Comparison of ENCODE assay signal across 8 cellular contexts in genomic region chr5:181267291-181267904, GRCh38. TPM values are rescaled to one million over a fixed set of nuclear protein-coding genes. Genes with fewer than 3 reads are reported as not detected.
DNase-seq lines count a peak whose midpoint lies in the region; ATAC-seq and TF ChIP-seq lines count a peak whose summit lies in the region.
"Not testable (repeated sequence)": the region's sequence is repeated elsewhere in the genome, so short reads cannot be mapped to it uniquely, and the experiment has no call there.

No MANE protein-coding gene starts in this region.

- H3K27ac ChIP-seq in HUES48 (ENCODE audit: low read depth, low read length) (peak overlapping the region; percentile 82), hepatocyte (peak overlapping the region; percentile 83)
- not testable (repeated sequence) for H3K27ac ChIP-seq in RWPE2 (ENCODE audit: poor library complexity, severe bottlenecking); mesendoderm (ENCODE audit: low read depth, low read length)

- peaks cover 22% of the 10 kb centered on the region for H3K36me3 Mint-ChIP-seq in MCF 10A (ENCODE audit: insufficient read depth, unreplicated experiment)

- H3K9me3 ChIP-seq in ES-I3 (ENCODE audit: control insufficient read depth, insufficient read depth, low read length); HUES48 (ENCODE audit: control insufficient read depth, insufficient read depth, low read length); RWPE2 (ENCODE audit: severe bottlenecking); hepatocyte (ENCODE audit: low read depth): not testable (repeated sequence)

- H2AFZ ChIP-seq in hepatocyte = peak overlapping the region; percentile 50

- H3K27me3 Mint-ChIP-seq in MCF 10A (ENCODE audit: insufficient read depth, unreplicated experiment) = not testable (repeated sequence)

- in situ Hi-C loops in ACHN (cut with HindIII; ENCODE audit: low pct_ligation_motif_present, low pct_unique_long_range_greater_than_20kb, low sequenced_read_pairs) = not testable (repeated sequence)

- H4K20me1 ChIP-seq in hepatocyte (ENCODE audit: insufficient read depth, poor library complexity, severe bottlenecking) = not testable (repeated sequence)

- not testable (repeated sequence) for H2BK120ac ChIP-seq in mesendoderm (ENCODE audit: low read depth, low read length)

- H3K9ac ChIP-seq in ES-I3 (ENCODE audit: low read depth, low read length) (peak overlapping the region; percentile 36; the same call in 1 of the 2 replicates), HUES48 (ENCODE audit: low read depth, low read length) (peak overlapping the region; percentile 44; the same call in 1 of the 2 replicates)
- not testable (repeated sequence) for H3K9ac ChIP-seq in mesendoderm (ENCODE audit: low read length)

- not testable (repeated sequence) for H3K9me2 ChIP-seq in hepatocyte (replicated peaks; ENCODE audit: insufficient read depth)

- intact Hi-C loops in MCF 10A (cut with micrococcal nuclease) = not testable (repeated sequence)

- not testable (repeated sequence) for ATAC-seq in RWPE2 (ENCODE audit: low read depth)

- not testable (repeated sequence) for BruUV-seq in MCF 10A (replicated peaks; lab: Mats Ljungman, UMichigan)

- peak overlapping the region; percentile 1 for H3K56ac ChIP-seq in mesendoderm (ENCODE audit: low read length)

- not testable (repeated sequence) for H3K9me3 Mint-ChIP-seq in MCF 10A (ENCODE audit: unreplicated experiment)

- CTCF ChIA-PET in MCF 10A (lab: Yijun Ruan, JAX) = interaction anchor here (0.6 kb wide), 1 partner anchor 42 kb away, joined by 3 read pairs; no protein-coding TSS in a partner anchor

- H4K5ac ChIP-seq in mesendoderm (ENCODE audit: low read length) = not testable (repeated sequence)

- not testable (repeated sequence) for H2AK5ac ChIP-seq in mesendoderm (ENCODE audit: low read length)

- POLR2A ChIA-PET in MCF 10A (lab: Yijun Ruan, JAX) = not testable (repeated sequence)

- H3K4me3 ChIP-seq in HUES48 (ENCODE audit: low read depth, low read length); RWPE2 (ENCODE audit: severe bottlenecking); hepatocyte; mesendoderm (ENCODE audit: low read length); retinal pigment epithelial cell (ENCODE audit: low read length): not testable (repeated sequence)

- not testable (repeated sequence) for H3K18ac ChIP-seq in mesendoderm (ENCODE audit: low read length)

- not testable (repeated sequence) for H3K4me3 Mint-ChIP-seq in MCF 10A (ENCODE audit: unreplicated experiment)

- not testable (repeated sequence) for H3K4ac ChIP-seq in mesendoderm (ENCODE audit: low read depth, low read length)

- H3K36me3 ChIP-seq in ES-I3 (ENCODE audit: insufficient read depth, low read length); HUES48 (ENCODE audit: control insufficient read depth, insufficient read depth, low read length); RWPE2 (ENCODE audit: low read depth); hepatocyte (replicated peaks; ENCODE audit: insufficient read depth, low read depth); mesendoderm (ENCODE audit: control insufficient read depth, insufficient read depth, low read length): not testable (repeated sequence)

- DNase-seq in ACHN (peak; percentile 17), MCF 10A (ENCODE audit: unreplicated experiment) (peak; percentile 34), hepatocyte (ENCODE audit: low spot score) (peak; percentile 23), mesendoderm (peak; percentile 88)
- not testable (repeated sequence) for DNase-seq in RWPE2 (ENCODE audit: low spot score); retinal pigment epithelial cell (ENCODE audit: low read depth)

- H3K4me1 ChIP-seq in ES-I3 (ENCODE audit: insufficient read depth, low read length) = peaks cover 17% of the 10 kb centered on the region
- H3K4me1 ChIP-seq in HUES48 (ENCODE audit: control insufficient read depth, insufficient read depth, low read length) = peaks cover 13% of the 10 kb centered on the region
- H3K4me1 ChIP-seq in RWPE2 (ENCODE audit: insufficient read depth, poor library complexity, severe bottlenecking); hepatocyte (ENCODE audit: insufficient read depth); mesendoderm (ENCODE audit: control insufficient read depth, low read depth, low read length): not testable (repeated sequence)

- 19% methylated on average over 8 of the region's 8 CpGs for WGBS in hepatocyte (ENCODE audit: low lambda C conversion rate, missing lambda C conversion rate)
- WGBS in mesendoderm (ENCODE audit: extremely low coverage, insufficient coverage, low lambda C conversion rate) = no CpG with 5 or more reads among the region's 8 CpGs

- H3K4me2 ChIP-seq in hepatocyte; mesendoderm (ENCODE audit: low read length): not testable (repeated sequence)

- H4K8ac ChIP-seq in mesendoderm (ENCODE audit: low read depth, low read length) = not testable (repeated sequence)

- TF ChIP-seq CTCF in RWPE2 (IDR thresholded peaks at IDR 0.05; ENCODE audit: poor library complexity, severe bottlenecking) (peak; percentile 34), MCF 10A (IDR thresholded peaks at IDR 0.05; ENCODE audit: unreplicated experiment) (peak; percentile 15), hepatocyte (IDR thresholded peaks at IDR 0.05; ENCODE audit: poor library complexity) (peak; percentile 13), retinal pigment epithelial cell (conservative IDR thresholded peaks at IDR 0.05; ENCODE audit: low read depth, low read length) (peak; percentile 8)

- not testable (repeated sequence) for H2BK15ac ChIP-seq in mesendoderm (replicated peaks; ENCODE audit: low read depth)

- H3K23ac ChIP-seq in mesendoderm (ENCODE audit: low read length) = not testable (repeated sequence)

- not testable (repeated sequence) for H3K27me3 ChIP-seq in HUES48 (ENCODE audit: control insufficient read depth, insufficient read depth, low read length); RWPE2 (ENCODE audit: insufficient read depth, poor library complexity, severe bottlenecking); hepatocyte; mesendoderm (ENCODE audit: insufficient read depth, low read length, poor library complexity)

- H3K4me1 Mint-ChIP-seq in MCF 10A (ENCODE audit: insufficient read depth, unreplicated experiment) = peaks cover 11% of the 10 kb centered on the region

- H2BK5ac ChIP-seq in mesendoderm (ENCODE audit: low read length) = not testable (repeated sequence)

- H3K27ac Mint-ChIP-seq in MCF 10A (ENCODE audit: low read depth, unreplicated experiment) = peak overlapping the region; percentile 12

- H3K79me2 ChIP-seq in hepatocyte = peaks cover 13% of the 10 kb centered on the region
- H3K79me2 ChIP-seq in mesendoderm (ENCODE audit: control insufficient read depth, insufficient read depth, low read length) = not testable (repeated sequence)

- not testable (repeated sequence) for H3K79me1 ChIP-seq in mesendoderm (ENCODE audit: low read length)

RNA-seq across cellular contexts. Expression of gene TRIM52, which starts 6.5 kb away (rescaled TPM):
- 12.5 and 16.1 TPM in 2 replicates for total RNA-seq in MCF 10A (2022)
- 6.1 and 13.2 TPM in 2 replicates for total RNA-seq in hepatocyte
- polyA plus RNA-seq in hepatocyte = 6.5 and 9.9 TPM in 2 replicates
- polyA plus RNA-seq in mesendoderm (2013, experiment 1 of 2) = 2.8 TPM
- 2.8 TPM for polyA plus RNA-seq in mesendoderm (2013, experiment 2 of 2)

RNA-seq across cellular contexts. Expression of gene RACK1, which starts 23.7 kb away (rescaled TPM):
- total RNA-seq in MCF 10A (2022) = 2,995 and 4,050 TPM in 2 replicates
- 2,199 and 2,553 TPM in 2 replicates for total RNA-seq in hepatocyte
- 680 TPM in 2 replicates for polyA plus RNA-seq in hepatocyte
- 3,047 TPM for polyA plus RNA-seq in mesendoderm (2013, experiment 1 of 2)
- 3,083 TPM for polyA plus RNA-seq in mesendoderm (2013, experiment 2 of 2)

RNA-seq across cellular contexts. Expression of gene TRIM41, which starts 44.3 kb away (rescaled TPM):
- total RNA-seq in MCF 10A (2022) (42.8 and 49.4 TPM in 2 replicates), hepatocyte (11.9 and 14.9 TPM in 2 replicates)
- 1.7 and 2.0 TPM in 2 replicates for polyA plus RNA-seq in hepatocyte
- polyA plus RNA-seq in mesendoderm (2013, experiment 1 of 2) = 15.1 TPM
- polyA plus RNA-seq in mesendoderm (2013, experiment 2 of 2) = 14.4 TPM
